In the genomic region with DNA sequence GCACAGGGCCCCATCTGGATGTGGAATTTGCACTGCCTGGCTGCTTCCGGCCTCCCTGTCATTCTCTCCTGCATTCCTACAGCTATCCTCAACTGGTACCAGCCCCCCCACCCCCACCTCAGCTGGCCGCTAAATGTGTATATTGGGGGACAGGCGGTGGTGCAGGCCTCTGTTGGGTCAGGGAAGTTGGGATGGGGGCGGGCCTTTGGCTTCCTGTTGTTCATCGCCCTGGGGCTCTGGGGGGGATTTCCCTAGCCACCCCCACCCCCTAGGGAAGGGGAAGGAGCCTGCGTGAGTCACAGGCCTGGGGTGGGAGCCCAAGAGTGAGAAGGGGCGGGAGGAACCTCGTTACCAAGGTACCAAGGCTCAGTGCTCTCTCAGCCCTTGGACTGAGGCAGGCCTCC, we compare ENCODE assay signal across 8 cellular contexts. TPM values are rescaled to one million over a fixed set of nuclear protein-coding genes. Genes with fewer than 3 reads are reported as not detected.
A peak's percentile ranks its signal among the peaks of the same experiment; 100 is the strongest.
DNase-seq lines count a peak whose midpoint lies in the region; ATAC-seq and TF ChIP-seq lines count a peak whose summit lies in the region.

No MANE protein-coding gene starts in this region.

- H3K27me3 ChIP-seq in RWPE2 (ENCODE audit: insufficient read depth, poor library complexity, severe bottlenecking): no peaks in the 10 kb centered on the region

- no peaks in the 10 kb centered on the region for H3K36me3 ChIP-seq in RWPE2 (ENCODE audit: low read depth)

- peaks cover 17% of the 10 kb centered on the region for H3K4me1 ChIP-seq in RWPE2 (ENCODE audit: insufficient read depth, poor library complexity, severe bottlenecking)

- H3K36me3 Mint-ChIP-seq in immature natural killer cell: peaks cover 0 to 13% (median 0%) of the 10 kb centered on the region in 3 donors

- H3K9me3 Mint-ChIP-seq in immature natural killer cell: no peaks in the 10 kb centered on the region

- H3K27ac ChIP-seq in RWPE2 (ENCODE audit: poor library complexity, severe bottlenecking): peak overlapping the region; percentile 79

- peaks cover 33 to 41% of the 10 kb centered on the region in 2 donors for H3K4me1 Mint-ChIP-seq in immature natural killer cell

- H3K27ac Mint-ChIP-seq in immature natural killer cell: peak overlapping the region; percentile 36 to 90 (median 82)

- H3K27me3 Mint-ChIP-seq in immature natural killer cell (ENCODE audit: low read depth in 3 of 3): peaks cover 0 to 3% (median 2%) of the 10 kb centered on the region in 3 donors

- no peak overlapping the region for H3K4me3 ChIP-seq in RWPE2 (ENCODE audit: severe bottlenecking)

- no peak for TF ChIP-seq CTCF in RWPE2 (IDR thresholded peaks at IDR 0.05; ENCODE audit: poor library complexity, severe bottlenecking)

- DNase-seq in GM19238 (ENCODE audit: insufficient read length, low spot score) (peak; percentile 75), RWPE2 (ENCODE audit: low spot score) (peak; percentile 93), immature natural killer cell (peak; percentile 32 to 46 (median 36)), DMS153 treated with DMSO at 0.1 percent for 48 hours (lab: John Stamatoyannopoulos, UW; ENCODE audit: unreplicated experiment) (no peak), SK-N-DZ (ENCODE audit: low spot score) (no peak)
- peak; percentile 33 to 63 (median 48) for DNase-seq in activated naive CD4-positive, alpha-beta T cell (lab: John Stamatoyannopoulos, UW)
- peak; percentile 45 for DNase-seq in stimulated activated CD8-positive, alpha-beta memory T cell treated with anti-CD3 and anti-CD28 coated beads, Interleukin-15, amount 100 ng/mL, for 1 hour (ENCODE audit: low read depth)

- H3K4me3 Mint-ChIP-seq in immature natural killer cell: peak overlapping the region in 4 of 5 donors; percentile 12 to 44 (median 28)

- ATAC-seq in RWPE2 (ENCODE audit: low read depth) (peak; percentile 83), HG03045 (IDR thresholded peaks at IDR 0.05; ENCODE audit: unreplicated experiment) (no peak)

- H3K9me3 ChIP-seq in RWPE2 (ENCODE audit: severe bottlenecking): no peaks in the 10 kb centered on the region

RNA-seq across cellular contexts. Expression of a gene that starts 10.6 kb away (rescaled TPM):
- polyA plus RNA-seq in immature natural killer cell: 10 to 100 TPM in 1 of 3 donors, 1 to 10 TPM in 2; 2.0 to 10.3 (median 2.1) TPM
- 7.5 and 9.4 TPM in 2 replicates for polyA plus RNA-seq in SK-N-DZ (2014; cell fraction: cytosol; rRNA removed)
- 11.8 and 35.8 TPM in 2 replicates for polyA plus RNA-seq in SK-N-DZ (2014; cell fraction: nucleus; rRNA removed)

RNA-seq across cellular contexts. Expression of a gene that starts 45.7 kb away (rescaled TPM):
- 10 to 100 TPM; 12.4 to 29.6 (median 20.3) TPM for polyA plus RNA-seq in immature natural killer cell
- 15.1 and 16.2 TPM in 2 replicates for polyA plus RNA-seq in SK-N-DZ (2014; cell fraction: cytosol; rRNA removed)
- 10.9 and 12.3 TPM in 2 replicates for polyA plus RNA-seq in SK-N-DZ (2014; cell fraction: nucleus; rRNA removed)

RNA-seq across cellular contexts. Expression of a gene that starts 51.7 kb away (rescaled TPM):
- not detected for polyA plus RNA-seq in immature natural killer cell
- 11.5 and 14.1 TPM in 2 replicates for polyA plus RNA-seq in SK-N-DZ (2014; cell fraction: cytosol; rRNA removed)
- polyA plus RNA-seq in SK-N-DZ (2014; cell fraction: nucleus; rRNA removed): 16.0 and 32.3 TPM in 2 replicates

Comparison
In these comparisons a context has a peak if more than half of its experiments do, and no peak if none do; other contexts are left out.
1. DNase-seq: peak in GM19238 (single experiment), RWPE2 (single experiment), activated naive CD4-positive, alpha-beta T cell (4 of 4), immature natural killer cell (3 of 3) and stimulated activated CD8-positive, alpha-beta memory T cell treated with anti-CD3 and anti-CD28 coated beads, Interleukin-15, amount 100 ng/mL, for 1 hour (single experiment); none in DMS153 treated with DMSO at 0.1 percent for 48 hours (single experiment) and SK-N-DZ (single experiment).